Comparison of ENCODE assay signal across 1 cellular context in genomic region chr10:3869036-3869435, GRCh38.
TF ChIP-seq lines count a peak whose summit lies in the region.

No MANE protein-coding gene starts in this region.

TF ChIP-seq in K562, 482 proteins besides CTCF, POLR2A, EP300 and RAD21 (continued from another document and continues in another):
- TF ChIP-seq ZNF518B (CRISPR knock-in tag; IDR thresholded peaks at IDR 0.05), result no peak
- TF ChIP-seq KDM5B (IDR thresholded peaks at IDR 0.05; ENCODE audit: insufficient replicate concordance, low read depth, low read length), result no peak
- no peak for TF ChIP-seq SMAD1 (IDR thresholded peaks at IDR 0.05; ENCODE audit: low read depth, low read length, partially characterized antibody)
- no peak for TF ChIP-seq GTF2E2 (tag; IDR thresholded peaks at IDR 0.05)
- TF ChIP-seq ESRRA (IDR thresholded peaks at IDR 0.05; ENCODE audit: borderline replicate concordance, low read depth), result no peak
- 0 out of 2 replicates have a peak, but pooled peaks have one; percentile 14 for TF ChIP-seq SMARCA4 (IDR thresholded peaks at IDR 0.05)
- no peak for TF ChIP-seq MEF2D (tag; conservative IDR thresholded peaks at IDR 0.05; ENCODE audit: low read depth)
- no peak for TF ChIP-seq IRF2 (CRISPR knock-in tag; IDR thresholded peaks at IDR 0.05)
- TF ChIP-seq ZBTB34 (CRISPR knock-in tag; IDR thresholded peaks at IDR 0.05), result no peak
- TF ChIP-seq, protein P1, sequence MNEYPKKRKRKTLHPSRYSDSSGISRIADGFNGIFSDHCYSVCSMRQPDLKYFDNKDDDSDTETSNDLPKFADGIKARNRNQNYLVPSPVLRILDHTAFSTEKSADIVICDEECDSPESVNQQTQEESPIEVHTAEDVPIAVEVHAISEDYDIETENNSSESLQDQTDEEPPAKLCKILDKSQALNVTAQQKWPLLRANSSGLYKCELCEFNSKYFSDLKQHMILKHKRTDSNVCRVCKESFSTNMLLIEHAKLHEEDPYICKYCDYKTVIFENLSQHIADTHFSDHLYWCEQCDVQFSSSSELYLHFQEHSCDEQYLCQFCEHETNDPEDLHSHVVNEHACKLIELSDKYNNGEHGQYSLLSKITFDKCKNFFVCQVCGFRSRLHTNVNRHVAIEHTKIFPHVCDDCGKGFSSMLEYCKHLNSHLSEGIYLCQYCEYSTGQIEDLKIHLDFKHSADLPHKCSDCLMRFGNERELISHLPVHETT (CRISPR knock-in tag; conservative IDR thresholded peaks at IDR 0.05 in 1 of 2, IDR thresholded peaks at IDR 0.05 in 1 of 2), result no peak
- no peak for TF ChIP-seq FOXP4 (CRISPR knock-in tag; IDR thresholded peaks at IDR 0.05; ENCODE audit: borderline replicate concordance)
- TF ChIP-seq PRMT5 (CRISPR knock-in tag; IDR thresholded peaks at IDR 0.05), result no peak
- no peak for TF ChIP-seq BCOR (IDR thresholded peaks at IDR 0.05)
- TF ChIP-seq ZNF75A (CRISPR knock-in tag; IDR thresholded peaks at IDR 0.05), result no peak
- TF ChIP-seq CTBP1 (IDR thresholded peaks at IDR 0.05; ENCODE audit: borderline replicate concordance), result 0 out of 2 replicates have a peak, but pooled peaks have one; percentile 12
- no peak for TF ChIP-seq NEUROD1 (IDR thresholded peaks at IDR 0.05; ENCODE audit: borderline replicate concordance, low read depth, low read length, partially characterized antibody)
- TF ChIP-seq, protein P2, sequence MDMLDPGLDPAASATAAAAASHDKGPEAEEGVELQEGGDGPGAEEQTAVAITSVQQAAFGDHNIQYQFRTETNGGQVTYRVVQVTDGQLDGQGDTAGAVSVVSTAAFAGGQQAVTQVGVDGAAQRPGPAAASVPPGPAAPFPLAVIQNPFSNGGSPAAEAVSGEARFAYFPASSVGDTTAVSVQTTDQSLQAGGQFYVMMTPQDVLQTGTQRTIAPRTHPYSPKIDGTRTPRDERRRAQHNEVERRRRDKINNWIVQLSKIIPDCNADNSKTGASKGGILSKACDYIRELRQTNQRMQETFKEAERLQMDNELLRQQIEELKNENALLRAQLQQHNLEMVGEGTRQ (CRISPR knock-in tag; IDR thresholded peaks at IDR 0.05), result peak; percentile 39
- no peak for TF ChIP-seq TCFL5 (CRISPR knock-in tag; conservative IDR thresholded peaks at IDR 0.05)
- TF ChIP-seq CBFA2T3 (IDR thresholded peaks at IDR 0.05), result 0 out of 2 replicates have a peak, but pooled peaks have one; percentile 22
- no peak for TF ChIP-seq RREB1 (CRISPR knock-in tag; IDR thresholded peaks at IDR 0.05)
- TF ChIP-seq ZNF445 (CRISPR knock-in tag; IDR thresholded peaks at IDR 0.05; ENCODE audit: low read depth), result no peak
- no peak for TF ChIP-seq PCBP2 (IDR thresholded peaks at IDR 0.05; ENCODE audit: low read depth, low read length, poor library complexity, severe bottlenecking)
- no peak for TF ChIP-seq NR2C2 (CRISPR knock-in tag; IDR thresholded peaks at IDR 0.05)
- peak; percentile 60; the same call in 1 of the 2 replicates for TF ChIP-seq NR2C2 (tag; IDR thresholded peaks at IDR 0.05)
- TF ChIP-seq ZHX1 (conservative IDR thresholded peaks at IDR 0.05; ENCODE audit: low read length), result no peak
- TF ChIP-seq TCF7 (IDR thresholded peaks at IDR 0.05; ENCODE audit: borderline replicate concordance), result no peak
- TF ChIP-seq ZNF589 (CRISPR knock-in tag; IDR thresholded peaks at IDR 0.05; ENCODE audit: low read depth), result peak; percentile 56; the same call in 1 of the 2 replicates
- no peak for TF ChIP-seq POLR2B (IDR thresholded peaks at IDR 0.05; ENCODE audit: low read depth, partially characterized antibody)
- TF ChIP-seq ATF3 (IDR thresholded peaks at IDR 0.05), result 0 out of 2 replicates have a peak, but pooled peaks have one; percentile 28
- no peak for TF ChIP-seq ATF3 (CRISPR knock-in tag; conservative IDR thresholded peaks at IDR 0.05)
- peak; percentile 79 for TF ChIP-seq BHLHE40 (IDR thresholded peaks at IDR 0.05; ENCODE audit: low read length)
- TF ChIP-seq MAFK (IDR thresholded peaks at IDR 0.05; ENCODE audit: low read length), result peak; percentile 42; the same call in 1 of the 2 replicates
- TF ChIP-seq WHSC1 (IDR thresholded peaks at IDR 0.05; ENCODE audit: low read length), result no peak
- TF ChIP-seq TGIF2 (CRISPR knock-in tag; IDR thresholded peaks at IDR 0.05), result no peak
- peak; percentile 8; the same call in 1 of the 2 replicates for TF ChIP-seq JUN (IDR thresholded peaks at IDR 0.05; ENCODE audit: borderline replicate concordance, low read depth, low read length)
- TF ChIP-seq JUN (CRISPR knock-in tag; IDR thresholded peaks at IDR 0.05; ENCODE audit: borderline replicate concordance), result no peak
- TF ChIP-seq NR2C1 (IDR thresholded peaks at IDR 0.05), result no peak
- no peak; the same call in 1 of the 2 replicates for TF ChIP-seq NR2C1 (tag; IDR thresholded peaks at IDR 0.05)
- TF ChIP-seq, protein P3, sequence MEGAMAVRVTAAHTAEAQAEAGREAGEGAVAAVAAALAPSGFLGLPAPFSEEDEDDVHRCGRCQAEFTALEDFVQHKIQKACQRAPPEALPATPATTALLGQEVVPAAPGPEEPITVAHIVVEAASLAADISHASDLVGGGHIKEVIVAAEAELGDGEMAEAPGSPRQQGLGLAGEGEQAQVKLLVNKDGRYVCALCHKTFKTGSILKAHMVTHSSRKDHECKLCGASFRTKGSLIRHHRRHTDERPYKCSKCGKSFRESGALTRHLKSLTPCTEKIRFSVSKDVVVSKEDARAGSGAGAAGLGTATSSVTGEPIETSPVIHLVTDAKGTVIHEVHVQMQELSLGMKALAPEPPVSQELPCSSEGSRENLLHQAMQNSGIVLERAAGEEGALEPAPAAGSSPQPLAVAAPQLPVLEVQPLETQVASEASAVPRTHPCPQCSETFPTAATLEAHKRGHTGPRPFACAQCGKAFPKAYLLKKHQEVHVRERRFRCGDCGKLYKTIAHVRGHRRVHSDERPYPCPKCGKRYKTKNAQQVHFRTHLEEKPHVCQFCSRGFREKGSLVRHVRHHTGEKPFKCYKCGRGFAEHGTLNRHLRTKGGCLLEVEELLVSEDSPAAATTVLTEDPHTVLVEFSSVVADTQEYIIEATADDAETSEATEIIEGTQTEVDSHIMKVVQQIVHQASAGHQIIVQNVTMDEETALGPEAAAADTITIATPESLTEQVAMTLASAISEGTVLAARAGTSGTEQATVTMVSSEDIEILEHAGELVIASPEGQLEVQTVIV (CRISPR knock-in tag; IDR thresholded peaks at IDR 0.05; ENCODE audit: borderline replicate concordance), result no peak
- TF ChIP-seq ZNF354B (CRISPR knock-in tag; IDR thresholded peaks at IDR 0.05), result no peak
